Comparison of ENCODE assay signal across 25 cellular contexts in the genomic region with DNA sequence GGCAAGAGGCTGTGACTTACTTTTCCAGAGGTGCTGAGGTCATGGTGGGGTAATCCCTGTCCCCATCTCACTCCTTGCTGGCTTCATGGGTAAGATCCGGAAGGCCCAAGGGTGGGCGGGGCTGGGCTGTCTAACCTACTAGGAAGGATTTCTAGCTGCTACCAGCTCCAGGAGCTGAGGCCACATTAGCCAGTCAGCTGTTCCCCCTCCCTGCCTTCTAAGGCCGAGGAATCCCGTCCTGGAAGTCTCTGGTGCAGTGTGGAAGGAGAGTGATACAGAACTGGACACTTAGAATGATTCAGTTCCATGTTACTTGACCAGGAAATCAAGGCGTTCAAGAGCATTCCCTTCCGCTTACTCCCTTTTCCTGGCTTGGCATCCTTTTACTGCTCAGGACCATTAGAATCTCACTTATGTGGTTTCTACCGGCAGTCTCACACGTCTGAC. TPM values are rescaled to one million over a fixed set of nuclear protein-coding genes. Genes with fewer than 3 reads are reported as not detected.
A peak's percentile ranks its signal among the peaks of the same experiment; 100 is the strongest.
DNase-seq lines count a peak whose midpoint lies in the region; ATAC-seq and TF ChIP-seq lines count a peak whose summit lies in the region.
"Had no signal": no experiment of that assay in that cellular context is flagged by ENCODE, and none has a peak within 500 bp of the region (broad histone marks: within the 10 kb centered on the region; RNA-seq: fewer than 3 reads in every experiment).

No MANE protein-coding gene starts in this region.

- no peaks in the 10 kb centered on the region for H3K9me3 Mint-ChIP-seq in WTC11
- H3K9me3 Mint-ChIP-seq: H9, memory B cell, natural killer cell had no signal

- H3K4me3 Mint-ChIP-seq in WTC11: no peak overlapping the region
- H3K4me3 Mint-ChIP-seq: CD14-positive monocyte, H9, memory B cell, natural killer cell had no signal

- no peaks in the 10 kb centered on the region for H3K4me1 Mint-ChIP-seq in WTC11

- POLR2A ChIA-PET in WTC11 (lab: Charles Lee): no interaction called here

- no peaks in the 10 kb centered on the region for H3K4me1 ChIP-seq in upper lobe of right lung
- H3K4me1 ChIP-seq: parathyroid adenoma, uterus had no signal

- no peak overlapping the region for H3K27ac Mint-ChIP-seq in WTC11
- H3K27ac Mint-ChIP-seq: CD14-positive monocyte, H9, memory B cell had no signal

- H3K27ac ChIP-seq in upper lobe of right lung: no peak overlapping the region
- H3K27ac ChIP-seq: hepatocyte, parathyroid adenoma, uterus had no signal

- DNase-seq in left ventricle myocardium superior: no peak
- no peak for DNase-seq in Right ventricle myocardium superior
- no peak for DNase-seq in WTC11 (ENCODE audit: low spot score)
- DNase-seq in fibroblast of pulmonary artery (ENCODE audit: low read depth): peak; percentile 84
- DNase-seq in upper lobe of right lung: peak; percentile 26
- DNase-seq in stimulated activated CD4-positive, alpha-beta T cell treated with anti-CD3 and anti-CD28 coated beads, Interleukin-4, amount 100 ng/mL, for 4 hours: no peak
- DNase-seq in activated CD4-positive, alpha-beta T cell treated with anti-CD3 and anti-CD28 coated beads, Interleukin-2, amount 50 U/mL, for 1 hour: no peak
- no peak for DNase-seq in middle frontal gyrus (ENCODE audit: extremely low spot score, low spot score)
- DNase-seq: activated CD4-positive, alpha-beta T cell treated with anti-CD3 and anti-CD28 coated beads for 48 hours; activated CD8-positive, alpha-beta memory T cell treated with anti-CD3 and anti-CD28 coated beads, Interleukin-2, amount 50 U/mL, for 4 hours; activated effector memory CD4-positive, alpha-beta T cell treated with anti-CD3 and anti-CD28 coated beads, Interleukin-2, amount 50 U/mL, for 16 hours; DMS 273 treated with DMSO at 0.1 percent for 48 hours; effector memory CD4-positive, alpha-beta T cell; H9; natural killer cell; NCI-H1694 treated with DMSO at 0.1 percent for 48 hours; NCI-H446; stimulated activated CD4-positive, alpha-beta T cell treated with anti-CD3 and anti-CD28 coated beads, Interleukin-4, amount 100 ng/mL, for 24 hours; uterus had no signal

- no peaks in the 10 kb centered on the region for H3K36me3 Mint-ChIP-seq in WTC11

- CTCF ChIA-PET in WTC11 (lab: Charles Lee): no interaction called here

- H3K27me3 ChIP-seq in upper lobe of right lung: no peaks in the 10 kb centered on the region
- H3K27me3 ChIP-seq: uterus had no signal

- H3K4me3 ChIP-seq in fibroblast of pulmonary artery (replicated peaks; ENCODE audit: low read depth, low read length) (no peak overlapping the region), upper lobe of right lung (no peak overlapping the region)
- H3K4me3 ChIP-seq: hepatocyte, skin epidermis, uterus had no signal

- peaks cover 15% of the 10 kb centered on the region for H3K27me3 Mint-ChIP-seq in WTC11 (ENCODE audit: low read depth)
- H3K27me3 Mint-ChIP-seq: memory B cell had no signal

- H3K36me3 ChIP-seq in upper lobe of right lung: no peaks in the 10 kb centered on the region
- H3K36me3 ChIP-seq: uterus had no signal

- intact Hi-C loops in left ventricle myocardium superior (cut with micrococcal nuclease): no loop called here
- intact Hi-C loops in Right ventricle myocardium superior (cut with DNase I): no loop called here
- intact Hi-C loops in upper lobe of right lung (cut with DNase I): no loop called here

- H3K9me3 ChIP-seq in upper lobe of right lung: no peaks in the 10 kb centered on the region
- H3K9me3 ChIP-seq: uterus had no signal

- ATAC-seq in left ventricle myocardium superior (peak; percentile 45), Right ventricle myocardium superior (ENCODE audit: poor library complexity) (no peak), WTC11 (peak; percentile 16; the same call in 1 of the 2 replicates), upper lobe of right lung (no peak)
- ATAC-seq: natural killer cell had no signal

- TF ChIP-seq CTCF in WTC11 (IDR thresholded peaks at IDR 0.05): no peak
- TF ChIP-seq CTCF in fibroblast of pulmonary artery (IDR thresholded peaks at IDR 0.05; ENCODE audit: low read length, missing control alignments): no peak
- no peak for TF ChIP-seq CTCF in upper lobe of right lung (IDR thresholded peaks at IDR 0.05)

TF ChIP-seq in WTC11, 78 proteins besides CTCF, POLR2A, EP300 and RAD21:
- no peak for TF ChIP-seq ATF1 (CRISPR knock-in tag; IDR thresholded peaks at IDR 0.05)
- TF ChIP-seq EMX1 (CRISPR knock-in tag; IDR thresholded peaks at IDR 0.05): no peak
- TF ChIP-seq, protein P1, sequence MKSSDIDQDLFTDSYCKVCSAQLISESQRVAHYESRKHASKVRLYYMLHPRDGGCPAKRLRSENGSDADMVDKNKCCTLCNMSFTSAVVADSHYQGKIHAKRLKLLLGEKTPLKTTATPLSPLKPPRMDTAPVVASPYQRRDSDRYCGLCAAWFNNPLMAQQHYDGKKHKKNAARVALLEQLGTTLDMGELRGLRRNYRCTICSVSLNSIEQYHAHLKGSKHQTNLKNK (CRISPR knock-in tag; IDR thresholded peaks at IDR 0.05): no peak
- no peak for TF ChIP-seq ZNF671 (CRISPR knock-in tag; IDR thresholded peaks at IDR 0.05)
- TF ChIP-seq, protein P2, sequence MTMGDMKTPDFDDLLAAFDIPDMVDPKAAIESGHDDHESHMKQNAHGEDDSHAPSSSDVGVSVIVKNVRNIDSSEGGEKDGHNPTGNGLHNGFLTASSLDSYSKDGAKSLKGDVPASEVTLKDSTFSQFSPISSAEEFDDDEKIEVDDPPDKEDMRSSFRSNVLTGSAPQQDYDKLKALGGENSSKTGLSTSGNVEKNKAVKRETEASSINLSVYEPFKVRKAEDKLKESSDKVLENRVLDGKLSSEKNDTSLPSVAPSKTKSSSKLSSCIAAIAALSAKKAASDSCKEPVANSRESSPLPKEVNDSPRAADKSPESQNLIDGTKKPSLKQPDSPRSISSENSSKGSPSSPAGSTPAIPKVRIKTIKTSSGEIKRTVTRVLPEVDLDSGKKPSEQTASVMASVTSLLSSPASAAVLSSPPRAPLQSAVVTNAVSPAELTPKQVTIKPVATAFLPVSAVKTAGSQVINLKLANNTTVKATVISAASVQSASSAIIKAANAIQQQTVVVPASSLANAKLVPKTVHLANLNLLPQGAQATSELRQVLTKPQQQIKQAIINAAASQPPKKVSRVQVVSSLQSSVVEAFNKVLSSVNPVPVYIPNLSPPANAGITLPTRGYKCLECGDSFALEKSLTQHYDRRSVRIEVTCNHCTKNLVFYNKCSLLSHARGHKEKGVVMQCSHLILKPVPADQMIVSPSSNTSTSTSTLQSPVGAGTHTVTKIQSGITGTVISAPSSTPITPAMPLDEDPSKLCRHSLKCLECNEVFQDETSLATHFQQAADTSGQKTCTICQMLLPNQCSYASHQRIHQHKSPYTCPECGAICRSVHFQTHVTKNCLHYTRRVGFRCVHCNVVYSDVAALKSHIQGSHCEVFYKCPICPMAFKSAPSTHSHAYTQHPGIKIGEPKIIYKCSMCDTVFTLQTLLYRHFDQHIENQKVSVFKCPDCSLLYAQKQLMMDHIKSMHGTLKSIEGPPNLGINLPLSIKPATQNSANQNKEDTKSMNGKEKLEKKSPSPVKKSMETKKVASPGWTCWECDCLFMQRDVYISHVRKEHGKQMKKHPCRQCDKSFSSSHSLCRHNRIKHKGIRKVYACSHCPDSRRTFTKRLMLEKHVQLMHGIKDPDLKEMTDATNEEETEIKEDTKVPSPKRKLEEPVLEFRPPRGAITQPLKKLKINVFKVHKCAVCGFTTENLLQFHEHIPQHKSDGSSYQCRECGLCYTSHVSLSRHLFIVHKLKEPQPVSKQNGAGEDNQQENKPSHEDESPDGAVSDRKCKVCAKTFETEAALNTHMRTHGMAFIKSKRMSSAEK (CRISPR knock-in tag; IDR thresholded peaks at IDR 0.05; ENCODE audit: borderline replicate concordance): no peak
- TF ChIP-seq, protein P3, sequence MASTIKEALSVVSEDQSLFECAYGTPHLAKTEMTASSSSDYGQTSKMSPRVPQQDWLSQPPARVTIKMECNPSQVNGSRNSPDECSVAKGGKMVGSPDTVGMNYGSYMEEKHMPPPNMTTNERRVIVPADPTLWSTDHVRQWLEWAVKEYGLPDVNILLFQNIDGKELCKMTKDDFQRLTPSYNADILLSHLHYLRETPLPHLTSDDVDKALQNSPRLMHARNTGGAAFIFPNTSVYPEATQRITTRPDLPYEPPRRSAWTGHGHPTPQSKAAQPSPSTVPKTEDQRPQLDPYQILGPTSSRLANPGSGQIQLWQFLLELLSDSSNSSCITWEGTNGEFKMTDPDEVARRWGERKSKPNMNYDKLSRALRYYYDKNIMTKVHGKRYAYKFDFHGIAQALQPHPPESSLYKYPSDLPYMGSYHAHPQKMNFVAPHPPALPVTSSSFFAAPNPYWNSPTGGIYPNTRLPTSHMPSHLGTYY (CRISPR knock-in tag; IDR thresholded peaks at IDR 0.05): no peak
- TF ChIP-seq, protein P4, sequence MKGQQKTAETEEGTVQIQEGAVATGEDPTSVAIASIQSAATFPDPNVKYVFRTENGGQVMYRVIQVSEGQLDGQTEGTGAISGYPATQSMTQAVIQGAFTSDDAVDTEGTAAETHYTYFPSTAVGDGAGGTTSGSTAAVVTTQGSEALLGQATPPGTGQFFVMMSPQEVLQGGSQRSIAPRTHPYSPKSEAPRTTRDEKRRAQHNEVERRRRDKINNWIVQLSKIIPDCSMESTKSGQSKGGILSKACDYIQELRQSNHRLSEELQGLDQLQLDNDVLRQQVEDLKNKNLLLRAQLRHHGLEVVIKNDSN (CRISPR knock-in tag; IDR thresholded peaks at IDR 0.05): no peak
- TF ChIP-seq KAT7 (CRISPR knock-in tag; IDR thresholded peaks at IDR 0.05; ENCODE audit: borderline replicate concordance): no peak
- TF ChIP-seq JAZF1 (CRISPR knock-in tag; IDR thresholded peaks at IDR 0.05): no peak
- TF ChIP-seq TP53 (CRISPR knock-in tag; IDR thresholded peaks at IDR 0.05): no peak

RNA-seq across cellular contexts. Expression of a gene that starts 8.9 kb away (rescaled TPM):
- total RNA-seq in left ventricle myocardium superior (1.2 TPM), Right ventricle myocardium superior (2.1 TPM), WTC11 (2021) (0.34 to 0.70 TPM (median 0.50 TPM) in 3 replicates), upper lobe of right lung (8.5 TPM)
- total RNA-seq: cerebellum, hepatocyte had no signal

RNA-seq across cellular contexts. Expression of a gene that starts 9.0 kb away (rescaled TPM):
- total RNA-seq in left ventricle myocardium superior (5.6 TPM), Right ventricle myocardium superior (5.5 TPM), WTC11 (2021) (1.2 to 1.6 TPM (median 1.5 TPM) in 3 replicates), upper lobe of right lung (31.5 TPM)

RNA-seq across cellular contexts. Expression of a gene that starts 29.1 kb away (rescaled TPM):
- total RNA-seq in left ventricle myocardium superior (0.64 TPM), Right ventricle myocardium superior (0.22 TPM), WTC11 (2021) (0.81 to 1.1 TPM (median 0.85 TPM) in 3 replicates), upper lobe of right lung (1.7 TPM)
- total RNA-seq: hepatocyte had no signal

Comparison
In these comparisons a context has a peak if more than half of its experiments do, and no peak if none do; other contexts are left out.
1. ATAC-seq: peak in left ventricle myocardium superior (single experiment) and WTC11 (single experiment); none in Right ventricle myocardium superior (single experiment) and upper lobe of right lung (single experiment).
2. DNase-seq: peak in fibroblast of pulmonary artery (single experiment) and upper lobe of right lung (single experiment); none in left ventricle myocardium superior (single experiment), Right ventricle myocardium superior (single experiment), WTC11 (single experiment), stimulated activated CD4-positive, alpha-beta T cell treated with anti-CD3 and anti-CD28 coated beads, Interleukin-4, amount 100 ng/mL, for 4 hours (0 of 2), activated CD4-positive, alpha-beta T cell treated with anti-CD3 and anti-CD28 coated beads, Interleukin-2, amount 50 U/mL, for 1 hour (single experiment) and middle frontal gyrus (single experiment).